In genomic region chr7:72783601-72784385, GRCh38 we compare ENCODE assay signal across 8 cellular contexts. TPM values are rescaled to one million over a fixed set of nuclear protein-coding genes. Genes with fewer than 3 reads are reported as not detected.
DNase-seq lines count a peak whose midpoint lies in the region; ATAC-seq and TF ChIP-seq lines count a peak whose summit lies in the region.
"Not testable (repeated sequence)": the region's sequence is repeated elsewhere in the genome, so short reads cannot be mapped to it uniquely, and the experiment has no call there.

No MANE protein-coding gene starts in this region.

- H3K4me2 ChIP-seq in hepatocyte: not testable (repeated sequence)

- H3K27me3 ChIP-seq in body of pancreas, hepatocyte, vagina: not testable (repeated sequence)

- TF ChIP-seq POLR2A in body of pancreas (IDR thresholded peaks at IDR 0.05); vagina (IDR thresholded peaks at IDR 0.05): not testable (repeated sequence)

- not testable (repeated sequence) for ATAC-seq in body of pancreas

- not testable (repeated sequence) for H3K36me3 Mint-ChIP-seq in osteocyte (ENCODE audit: unreplicated experiment)

- not testable (repeated sequence) for H3K4me3 ChIP-seq in body of pancreas, hepatocyte, vagina

- not testable (repeated sequence) for H3K4me3 Mint-ChIP-seq in osteocyte (ENCODE audit: unreplicated experiment)

- peak; percentile 76 for DNase-seq in EL
- DNase-seq in NCI-H1694 treated with DMSO at 0.1 percent for 48 hours (lab: John Stamatoyannopoulos, UW): peak; percentile 65
- peak; percentile 61 for DNase-seq in RPMI7951 (ENCODE audit: low read depth)
- DNase-seq in body of pancreas: peak in 3 of 4 donors; percentile 11 to 21 (median 11)
- peak; percentile 79 for DNase-seq in fibroblast of gingiva (ENCODE audit: low read depth)
- DNase-seq in hepatocyte (ENCODE audit: low spot score): peak; percentile 12
- peak; percentile 30 for DNase-seq in osteocyte (ENCODE audit: extremely low spot score, unreplicated experiment)
- not testable (repeated sequence) for DNase-seq in vagina (ENCODE audit: extremely low spot score in 2 of 2)

- not testable (repeated sequence) for H3K9me3 ChIP-seq in body of pancreas; hepatocyte (ENCODE audit: low read depth); vagina

- not testable (repeated sequence) for H3K36me3 ChIP-seq in body of pancreas (replicated peaks in 1 of 2; ENCODE audit: insufficient read depth in 1 of 2, low read depth in 2 of 2); hepatocyte (replicated peaks; ENCODE audit: insufficient read depth, low read depth); vagina

- WGBS in body of pancreas, 2 donors: 68% methylated on average over 4 of the region's 4 CpGs
- 54% methylated on average over 4 of the region's 4 CpGs for WGBS in hepatocyte (ENCODE audit: low lambda C conversion rate, missing lambda C conversion rate)

- not testable (repeated sequence) for H2AFZ ChIP-seq in hepatocyte

- H4K20me1 ChIP-seq in hepatocyte (ENCODE audit: insufficient read depth, poor library complexity, severe bottlenecking): not testable (repeated sequence)

- not testable (repeated sequence) for H3K27ac ChIP-seq in body of pancreas, hepatocyte
- H3K27ac ChIP-seq in vagina: peak overlapping the region; percentile 46

- H3K27me3 Mint-ChIP-seq in osteocyte (ENCODE audit: unreplicated experiment): not testable (repeated sequence)

- not testable (repeated sequence) for H3K9me3 Mint-ChIP-seq in osteocyte (ENCODE audit: unreplicated experiment)

- H3K27ac Mint-ChIP-seq in osteocyte (ENCODE audit: unreplicated experiment): peak overlapping the region; percentile 15

- intact Hi-C loops in body of pancreas (cut with DNase I); vagina (cut with DNase I): not testable (repeated sequence)

- not testable (repeated sequence) for H3K79me2 ChIP-seq in hepatocyte

- not testable (repeated sequence) for H3K9me2 ChIP-seq in hepatocyte (replicated peaks; ENCODE audit: insufficient read depth)

- TF ChIP-seq CTCF in body of pancreas (IDR thresholded peaks at IDR 0.05); hepatocyte (IDR thresholded peaks at IDR 0.05; ENCODE audit: poor library complexity); osteocyte (IDR thresholded peaks at IDR 0.05); vagina (IDR thresholded peaks at IDR 0.05): not testable (repeated sequence)

- H3K4me1 ChIP-seq in body of pancreas; hepatocyte (ENCODE audit: insufficient read depth); vagina: not testable (repeated sequence)

- H3K4me1 Mint-ChIP-seq in osteocyte (ENCODE audit: unreplicated experiment): peaks cover 16% of the 10 kb centered on the region

RNA-seq across cellular contexts. Expression of gene TYW1B, which starts 44.2 kb away (rescaled TPM):
- 3.1 and 4.7 TPM in 2 replicates for total RNA-seq in RPMI7951 (2014; rRNA removed; shearing (Covaris generic))
- 1 to 10 TPM; 5.7 to 7.9 TPM for total RNA-seq in body of pancreas
- total RNA-seq in hepatocyte: 1.9 TPM in 2 replicates
- polyA plus RNA-seq in hepatocyte: 1.7 and 2.0 TPM in 2 replicates
- 1.6 and 2.3 TPM in 2 replicates for total RNA-seq in osteocyte
- total RNA-seq in vagina: 6.9 TPM
